10 cellular contexts compared by ENCODE assay signal in the genomic region with DNA sequence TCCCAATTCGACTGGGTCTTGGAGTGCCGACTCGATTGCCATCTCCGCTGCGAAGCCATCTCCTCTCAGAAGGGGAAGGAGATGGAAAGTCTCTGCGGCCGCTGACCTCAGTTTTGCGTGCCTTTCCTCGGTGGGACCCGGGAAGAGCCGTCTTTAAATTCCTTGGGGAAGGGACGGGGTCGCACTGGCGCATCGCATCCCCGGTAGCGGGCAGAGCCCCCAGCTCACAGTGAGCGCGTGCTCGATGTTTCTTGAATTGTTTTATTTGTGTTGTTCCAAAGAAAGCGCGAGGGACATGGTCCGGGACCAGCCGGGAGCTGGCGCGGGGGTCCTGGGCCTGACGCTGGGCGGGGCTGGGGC. TPM values are rescaled to one million over a fixed set of nuclear protein-coding genes. Genes with fewer than 3 reads are reported as not detected.
DNase-seq lines count a peak whose midpoint lies in the region; ATAC-seq and TF ChIP-seq lines count a peak whose summit lies in the region.
"Had no signal": no experiment of that assay in that cellular context is flagged by ENCODE, and none has a peak within 500 bp of the region (broad histone marks: within the 10 kb centered on the region; RNA-seq: fewer than 3 reads in every experiment).

No MANE protein-coding gene starts in this region.

- CTCF ChIA-PET in activated CD8-positive, alpha-beta T cell treated with anti-CD3 and anti-CD28 coated beads for 36 hours (lab: Charles Lee): interaction anchor here (1.3 kb wide), 1 partner anchor 67 kb away, joined by 3 read pairs; no protein-coding TSS in a partner anchor

- no peaks in the 10 kb centered on the region for H3K36me3 ChIP-seq in iPS-18a (ENCODE audit: control insufficient read depth, low read depth, low read length)
- H3K36me3 ChIP-seq: neutrophil had no signal

- no peak for DNase-seq in T-helper 1 cell
- no peak for DNase-seq in activated CD8-positive, alpha-beta T cell treated with anti-CD3 and anti-CD28 coated beads for 36 hours
- peak; percentile 4 for DNase-seq in stimulated activated CD8-positive, alpha-beta memory T cell treated with anti-CD3 and anti-CD28 coated beads, Interleukin-15, amount 100 ng/mL, for 24 hours (ENCODE audit: low read depth)

- H3K4me3 Mint-ChIP-seq in T-helper 1 cell treated with Interleukin-12 subunit alpha and Interleukin-12 subunit beta and Interleukin-4 antibody, amounts not matched to agents 30 μg/mL and 1 μg/mL, for 36 hours: peak overlapping the region; percentile 62
- H3K4me3 Mint-ChIP-seq in activated CD8-positive, alpha-beta T cell treated with anti-CD3 and anti-CD28 coated beads for 36 hours: peak overlapping the region; percentile 61

- peaks cover 19% of the 10 kb centered on the region for H3K27me3 ChIP-seq in iPS-18a (ENCODE audit: control insufficient read depth, insufficient read depth, low read length)

- H3K36me3 Mint-ChIP-seq in T-helper 1 cell treated with Interleukin-12 subunit alpha and Interleukin-12 subunit beta and Interleukin-4 antibody, amounts not matched to agents 30 μg/mL and 1 μg/mL, for 36 hours (ENCODE audit: low read depth): no peaks in the 10 kb centered on the region
- H3K36me3 Mint-ChIP-seq in activated CD8-positive, alpha-beta T cell treated with anti-CD3 and anti-CD28 coated beads for 36 hours (ENCODE audit: low read depth): no peaks in the 10 kb centered on the region

- no peak overlapping the region for H3K27ac ChIP-seq in iPS-18a (ENCODE audit: low read length)
- H3K27ac ChIP-seq: neutrophil had no signal

- no peak for TF ChIP-seq CTCF in activated CD8-positive, alpha-beta T cell treated with anti-CD3 and anti-CD28 coated beads for 36 hours (IDR thresholded peaks at IDR 0.05)

- intact Hi-C loops in activated CD8-positive, alpha-beta T cell treated with anti-CD3 and anti-CD28 coated beads for 36 hours (cut with micrococcal nuclease): no loop called here

- peak overlapping the region; percentile 80 for H3K4me3 ChIP-seq in iPS-18a (ENCODE audit: low read length)

- no peak for ATAC-seq in activated CD8-positive, alpha-beta T cell treated with anti-CD3 and anti-CD28 coated beads for 36 hours
- ATAC-seq in GM21619 (IDR thresholded peaks at IDR 0.05; ENCODE audit: unreplicated experiment) (no peak), HG03039 (IDR thresholded peaks at IDR 0.05; ENCODE audit: unreplicated experiment) (no peak), HG02588 (IDR thresholded peaks at IDR 0.05; ENCODE audit: unreplicated experiment) (no peak)

- H3K27ac Mint-ChIP-seq in T-helper 1 cell treated with Interleukin-12 subunit alpha and Interleukin-12 subunit beta and Interleukin-4 antibody, amounts not matched to agents 30 μg/mL and 1 μg/mL, for 36 hours: no peak overlapping the region
- no peak overlapping the region for H3K27ac Mint-ChIP-seq in activated CD8-positive, alpha-beta T cell treated with anti-CD3 and anti-CD28 coated beads for 36 hours
- H3K27ac Mint-ChIP-seq: dendritic cell treated with granulocyte-macrophage colony-stimulating factor and Interleukin-4, amounts not matched to agents 40 ng/mL and 50 ng/mL, for 4 days had no signal

- H3K4me1 Mint-ChIP-seq in T-helper 1 cell treated with Interleukin-12 subunit alpha and Interleukin-12 subunit beta and Interleukin-4 antibody, amounts not matched to agents 30 μg/mL and 1 μg/mL, for 36 hours (ENCODE audit: low read depth): peaks cover 5% of the 10 kb centered on the region
- peaks cover 10% of the 10 kb centered on the region for H3K4me1 Mint-ChIP-seq in activated CD8-positive, alpha-beta T cell treated with anti-CD3 and anti-CD28 coated beads for 36 hours (ENCODE audit: low read depth)

- H3K27me3 Mint-ChIP-seq in T-helper 1 cell treated with Interleukin-12 subunit alpha and Interleukin-12 subunit beta and Interleukin-4 antibody, amounts not matched to agents 30 μg/mL and 1 μg/mL, for 36 hours (ENCODE audit: low read depth): peaks cover 27% of the 10 kb centered on the region
- peaks cover 30% of the 10 kb centered on the region for H3K27me3 Mint-ChIP-seq in activated CD8-positive, alpha-beta T cell treated with anti-CD3 and anti-CD28 coated beads for 36 hours

- H3K4me1 ChIP-seq in iPS-18a (ENCODE audit: control insufficient read depth, low read depth, low read length): peaks cover 10% of the 10 kb centered on the region

- no peaks in the 10 kb centered on the region for H3K9me3 Mint-ChIP-seq in T-helper 1 cell treated with Interleukin-12 subunit alpha and Interleukin-12 subunit beta and Interleukin-4 antibody, amounts not matched to agents 30 μg/mL and 1 μg/mL, for 36 hours
- no peaks in the 10 kb centered on the region for H3K9me3 Mint-ChIP-seq in activated CD8-positive, alpha-beta T cell treated with anti-CD3 and anti-CD28 coated beads for 36 hours
- H3K9me3 Mint-ChIP-seq: dendritic cell treated with granulocyte-macrophage colony-stimulating factor and Interleukin-4, amounts not matched to agents 40 ng/mL and 50 ng/mL, for 4 days had no signal

- no peaks in the 10 kb centered on the region for H3K9me3 ChIP-seq in iPS-18a (ENCODE audit: control insufficient read depth, low read depth, low read length)
- H3K9me3 ChIP-seq: neutrophil had no signal

- H3K9ac ChIP-seq in iPS-18a (ENCODE audit: low read length): peak overlapping the region; percentile 61

- POLR2A ChIA-PET in activated CD8-positive, alpha-beta T cell treated with anti-CD3 and anti-CD28 coated beads for 36 hours (lab: Charles Lee): no interaction called here

RNA-seq across cellular contexts. Expression of a gene that starts 0.3 kb away (rescaled TPM):
- 1 to 10 TPM; 5.6 to 7.1 TPM for total RNA-seq in activated CD8-positive, alpha-beta T cell treated with anti-CD3 and anti-CD28 coated beads for 36 hours
